In genomic region chr18:75130591-75131274, GRCh38 we compare ENCODE assay signal across 17 cellular contexts.
A peak's percentile ranks its signal among the peaks of the same experiment; 100 is the strongest.
DNase-seq lines count a peak whose midpoint lies in the region; ATAC-seq and TF ChIP-seq lines count a peak whose summit lies in the region.
"Had no signal": no experiment of that assay in that cellular context is flagged by ENCODE, and none has a peak within 500 bp of the region (broad histone marks: within the 10 kb centered on the region; RNA-seq: fewer than 3 reads in every experiment).

No MANE protein-coding gene starts in this region.

- H3K4me1 ChIP-seq in A673 (ENCODE audit: insufficient read depth, low read length, poor library complexity, severe bottlenecking) = no peaks in the 10 kb centered on the region

- no peak overlapping the region for H3K4me3 Mint-ChIP-seq in nephron progenitor cell
- H3K4me3 Mint-ChIP-seq: activated CD8-positive, alpha-beta T cell treated with anti-CD3 and anti-CD28 coated beads, Interleukin-2, amount 10 ng/mL, durations not matched to agents 7 days and 5 days had no signal

- DNase-seq in A673 (ENCODE audit: low spot score) (no peak), ELR (ENCODE audit: low read depth) (peak; percentile 27), dorsolateral prefrontal cortex (no peak), nephron progenitor cell (no peak)
- DNase-seq in activated CD4-positive, alpha-beta T cell treated with anti-CD3 and anti-CD28 coated beads, Interleukin-2, amount 50 U/mL, for 1 hour = no peak
- DNase-seq: activated CD8-positive, alpha-beta T cell treated with anti-CD3 and anti-CD28 coated beads, Interleukin-2, amount 10 ng/mL, durations not matched to agents 7 days and 5 days; activated naive CD4-positive, alpha-beta T cell treated with Interleukin-2 at 50 U/mL for 16 hours; GOT3; NCI-H1694; NCI-H510A treated with DMSO at 0.1 percent for 48 hours; RPMI8226; stimulated activated CD4-positive, alpha-beta T cell treated with anti-CD3 and anti-CD28 coated beads, Interleukin-15, amount 100 ng/mL, for 24 hours had no signal

- CTCF ChIA-PET in A673 (lab: Charles Lee) = no interaction called here

- H3K27me3 ChIP-seq in A673 (replicated peaks; ENCODE audit: insufficient read depth, low read depth, low read length, poor library complexity) = peaks cover 34% of the 10 kb centered on the region
- H3K27me3 ChIP-seq in dorsolateral prefrontal cortex = peaks cover 0 to 6% (median 0%) of the 10 kb centered on the region in 45 donors
- H3K27me3 ChIP-seq: BLaER1 treated with 17β-estradiol and CSF1 and Interleukin-3, amounts not matched to agents 10 nM and 100 nM had no signal

- POLR2A ChIA-PET in A673 (lab: Charles Lee; ENCODE audit: low non-redundant PET) = no interaction called here

- TF ChIP-seq CTCF in A673 (conservative IDR thresholded peaks at IDR 0.05; ENCODE audit: low read depth, low read length) = peak; percentile 25; the same call in 1 of the 2 replicates
- peak in 11 of 56 donors; percentile 7 to 18 (median 14) for TF ChIP-seq CTCF in dorsolateral prefrontal cortex (IDR thresholded peaks at IDR 0.05 in 54 of 56, conservative IDR thresholded peaks at IDR 0.05 in 2 of 56; ENCODE audit: low read depth in 1 of 56, partially characterized antibody in 56 of 56)
- TF ChIP-seq CTCF in nephron progenitor cell (IDR thresholded peaks at IDR 0.05) = no peak

- H3K27me3 Mint-ChIP-seq in nephron progenitor cell (ENCODE audit: low read depth, poor library complexity) = peaks cover 16% of the 10 kb centered on the region

- no TSS peak for BruUV-seq in A673 (replicated peaks; lab: Mats Ljungman, UMichigan)

- no peak overlapping the region for H3K27ac ChIP-seq in A673 (ENCODE audit: low read depth, low read length, poor library complexity, severe bottlenecking)
- peak overlapping the region in 25 of 59 donors; percentile 15 to 68 (median 39) for H3K27ac ChIP-seq in dorsolateral prefrontal cortex
- H3K27ac ChIP-seq: BLaER1 treated with 17β-estradiol and CSF1 and Interleukin-3, amounts not matched to agents 10 nM and 100 nM; KMS-11 had no signal

- intact Hi-C loops in A673 (cut with micrococcal nuclease; ENCODE audit: unreplicated experiment) = no loop called here
- intact Hi-C loops in dorsolateral prefrontal cortex (cut with DNase I) = no loop called here

- H3K27ac Mint-ChIP-seq in nephron progenitor cell = peak overlapping the region; percentile 73
- H3K27ac Mint-ChIP-seq: activated CD8-positive, alpha-beta T cell treated with anti-CD3 and anti-CD28 coated beads, Interleukin-2, amount 10 ng/mL, durations not matched to agents 7 days and 5 days had no signal

- no peaks in the 10 kb centered on the region for H3K36me3 Mint-ChIP-seq in nephron progenitor cell (ENCODE audit: low read depth)

- no peak for ATAC-seq in HG03196 (IDR thresholded peaks at IDR 0.05; ENCODE audit: unreplicated experiment)
- no peak for ATAC-seq in HG03432 (IDR thresholded peaks at IDR 0.05; ENCODE audit: unreplicated experiment)
- no peak for ATAC-seq in HG02938 (IDR thresholded peaks at IDR 0.05; ENCODE audit: unreplicated experiment)
- ATAC-seq: activated CD8-positive, alpha-beta T cell treated with anti-CD3 and anti-CD28 coated beads, Interleukin-2, amount 10 ng/mL, durations not matched to agents 7 days and 5 days had no signal

- no peaks in the 10 kb centered on the region for H3K36me3 ChIP-seq in A673 (ENCODE audit: insufficient read depth, low read length, poor library complexity, severe bottlenecking)
- H3K36me3 ChIP-seq: BLaER1 treated with 17β-estradiol and CSF1 and Interleukin-3, amounts not matched to agents 10 nM and 100 nM had no signal

- peaks cover 32% of the 10 kb centered on the region for H3K4me1 Mint-ChIP-seq in nephron progenitor cell

- H3K9me3 Mint-ChIP-seq in nephron progenitor cell = peaks cover 3% of the 10 kb centered on the region

- peak overlapping the region; percentile 27 for H3K4me3 ChIP-seq in A673 (ENCODE audit: low read depth, low read length, poor library complexity, severe bottlenecking)
- peak overlapping the region in 33 of 59 donors; percentile 1 to 46 (median 22) for H3K4me3 ChIP-seq in dorsolateral prefrontal cortex
- H3K4me3 ChIP-seq: BLaER1 treated with 17β-estradiol and CSF1 and Interleukin-3, amounts not matched to agents 10 nM and 100 nM had no signal

- H3K9me3 ChIP-seq in A673 (ENCODE audit: low read depth, low read length, poor library complexity, severe bottlenecking) = no peaks in the 10 kb centered on the region
- H3K9me3 ChIP-seq: BLaER1 treated with 17β-estradiol and CSF1 and Interleukin-3, amounts not matched to agents 10 nM and 100 nM had no signal
